In the genomic region with DNA sequence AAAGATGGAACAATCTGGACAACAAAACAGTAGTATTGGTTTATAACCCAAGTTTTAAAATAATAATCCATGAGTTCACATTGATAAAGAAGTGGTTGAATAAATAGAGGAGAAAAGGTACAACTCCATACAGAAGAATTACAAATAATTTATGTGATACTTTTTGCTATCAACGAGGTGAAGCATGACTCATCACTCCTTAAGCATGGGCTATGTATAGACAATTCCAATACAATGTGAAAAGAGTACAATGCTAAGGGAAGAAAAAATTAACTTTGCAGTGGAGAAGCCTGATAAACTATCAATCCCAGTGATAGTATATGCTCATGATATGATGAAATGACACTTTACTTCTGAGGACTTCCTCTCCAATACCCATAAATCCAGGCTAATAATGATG, we compare ENCODE assay signal across 21 cellular contexts.
"Had no signal": no experiment of that assay in that cellular context is flagged by ENCODE, and none has a peak within 500 bp of the region (broad histone marks: within the 10 kb centered on the region; RNA-seq: fewer than 3 reads in every experiment).

No MANE protein-coding gene starts in this region.

- ATAC-seq: left colon; left ventricle myocardium superior; naive thymus-derived CD4-positive, alpha-beta T cell; sciatic nerve; stimulated activated naive B cell treated with anti-CD40 and anti-IgM and Interleukin-4, amounts not matched to agents 10 μg/mL and 1 μg/mL and 100 μg/mL, for 72 hours; stimulated activated naive CD8-positive, alpha-beta T cell treated with anti-CD3 and anti-CD28 coated beads, Interleukin-15, amount 100 ng/mL, for 72 hours had no signal

- H2AFZ ChIP-seq: parathyroid adenoma had no signal

- H3K27ac ChIP-seq: esophagus squamous epithelium, parathyroid adenoma, prostate gland, thoracic aorta, transverse colon had no signal

- H3K9me3 ChIP-seq: esophagus squamous epithelium, prostate gland, thoracic aorta, transverse colon had no signal

- H3K9ac ChIP-seq: parathyroid adenoma had no signal

- H3K4me3 ChIP-seq: esophagus squamous epithelium, lung, prostate gland, thoracic aorta, transverse colon had no signal

- H3K36me3 ChIP-seq: esophagus squamous epithelium, prostate gland, thoracic aorta, transverse colon had no signal

- DNase-seq: cortex of kidney; effector memory CD4-positive, alpha-beta T cell; esophagus squamous epithelium; foreskin fibroblast; kidney; left colon; left ventricle myocardium superior; mesenchymal stem cell; naive thymus-derived CD4-positive, alpha-beta T cell; nephron progenitor cell; retina; stimulated activated CD4-positive, alpha-beta T cell treated with anti-CD3 and anti-CD28 coated beads, Interleukin-2, amount 100 ng/mL, for 24 hours; stimulated activated CD4-positive, alpha-beta T cell treated with anti-CD3 and anti-CD28 coated beads, Interleukin-4, amount 100 ng/mL, for 4 hours; stimulated activated naive B cell treated with anti-CD40 and anti-IgM and Interleukin-4, amounts not matched to agents 10 μg/mL and 1 μg/mL and 100 μg/mL, for 72 hours; stimulated activated naive CD8-positive, alpha-beta T cell treated with anti-CD3 and anti-CD28 coated beads, Interleukin-15, amount 100 ng/mL, for 72 hours; transverse colon had no signal

- H3K4me1 ChIP-seq: esophagus squamous epithelium, parathyroid adenoma, prostate gland had no signal

- H3K27me3 ChIP-seq: esophagus squamous epithelium, transverse colon had no signal
